In genomic region chr7:105014725-105015630, GRCh38 we compare ENCODE assay signal across 8 cellular contexts. TPM values are rescaled to one million over a fixed set of nuclear protein-coding genes. Genes with fewer than 3 reads are reported as not detected.
A peak's percentile ranks its signal among the peaks of the same experiment; 100 is the strongest.
DNase-seq lines count a peak whose midpoint lies in the region; FAIRE-seq and TF ChIP-seq lines count a peak whose summit lies in the region.

No MANE protein-coding gene starts in this region.

- peaks cover 83% of the 10 kb centered on the region for H3K79me2 ChIP-seq in hepatocyte

- H2AFZ ChIP-seq in hepatocyte, result peak overlapping the region; percentile 51

- H3K27me3 ChIP-seq in hepatocyte, result no peaks in the 10 kb centered on the region

- DNase-seq in D721Med (ENCODE audit: insufficient read length, low spot score), result no peak
- peak; percentile 20 for DNase-seq in HuH-7 (ENCODE audit: low spot score)
- no peak for DNase-seq in SK-N-MC (ENCODE audit: low read depth, low spot score)
- peak in 47 of 56 donors; percentile 13 to 82 (median 52) for DNase-seq in amygdala (lab: John Stamatoyannopoulos, UW)
- DNase-seq in hepatocyte (ENCODE audit: low spot score), result peak; percentile 64
- DNase-seq in retinal pigment epithelial cell (ENCODE audit: low read depth), result no peak
- DNase-seq in NCI-H510A (lab: John Stamatoyannopoulos, UW), result no peak
- no peak for DNase-seq in cortex of kidney (lab: John Stamatoyannopoulos, UW)

- H3K36me3 ChIP-seq in SK-N-MC (ENCODE audit: insufficient read depth, low read length) (peaks cover 4% of the 10 kb centered on the region; the same call in 1 of the 2 replicates), hepatocyte (replicated peaks; ENCODE audit: insufficient read depth, low read depth) (no peaks in the 10 kb centered on the region)

- H3K27ac ChIP-seq in SK-N-MC (peak overlapping the region; percentile 99), hepatocyte (peak overlapping the region; percentile 100)

- H4K20me1 ChIP-seq in hepatocyte (ENCODE audit: insufficient read depth, poor library complexity, severe bottlenecking), result peaks cover 44% of the 10 kb centered on the region

- H3K9ac ChIP-seq in SK-N-MC (ENCODE audit: insufficient read length), result peak overlapping the region; percentile 100

- peak overlapping the region; percentile 79 for H3K4me2 ChIP-seq in hepatocyte

- TF ChIP-seq CTCF in D721Med (IDR thresholded peaks at IDR 0.05; ENCODE audit: insufficient read depth, missing control alignments) (peak; percentile 9), hepatocyte (IDR thresholded peaks at IDR 0.05; ENCODE audit: poor library complexity) (no peak), retinal pigment epithelial cell (conservative IDR thresholded peaks at IDR 0.05; ENCODE audit: low read depth, low read length) (no peak)

- no peak for FAIRE-seq in D721Med (lab: Jason Lieb, UNC)

- H3K9me2 ChIP-seq in hepatocyte (replicated peaks; ENCODE audit: insufficient read depth), result no peaks in the 10 kb centered on the region

- H3K9me3 ChIP-seq in SK-N-MC (ENCODE audit: low read depth, low read length) (no peaks in the 10 kb centered on the region), hepatocyte (ENCODE audit: low read depth) (no peaks in the 10 kb centered on the region)

- peaks cover 21% of the 10 kb centered on the region for H3K4me1 ChIP-seq in hepatocyte (ENCODE audit: insufficient read depth)

- WGBS in hepatocyte (ENCODE audit: low lambda C conversion rate, missing lambda C conversion rate), result under 1% methylated on average over 25 of the region's 25 CpGs

- H3K4me3 ChIP-seq in SK-N-MC, result peak overlapping the region; percentile 94
- H3K4me3 ChIP-seq in hepatocyte, result peak overlapping the region; percentile 71
- peak overlapping the region; percentile 97 for H3K4me3 ChIP-seq in retinal pigment epithelial cell (ENCODE audit: low read length)

RNA-seq across cellular contexts. Expression of gene KMT2E, which starts 1.0 kb away (rescaled TPM):
- total RNA-seq in hepatocyte, result 65.8 and 69.7 TPM in 2 replicates
- 70.8 and 80.7 TPM in 2 replicates for polyA plus RNA-seq in hepatocyte

Comparison
In these comparisons a context has a peak if more than half of its experiments do, and no peak if none do; other contexts are left out.
1. DNase-seq: peak in HuH-7 (single experiment), amygdala (47 of 56) and hepatocyte (single experiment); none in D721Med (single experiment), SK-N-MC (single experiment), retinal pigment epithelial cell (single experiment), NCI-H510A (single experiment) and cortex of kidney (single experiment).
2. Peak in every context shown above with its lines, with median percentiles within 50 percentile points of each other: H3K4me3 ChIP-seq.